9 cellular contexts compared by ENCODE assay signal in genomic region chr6:52227495-52227894, GRCh38. TPM values are rescaled to one million over a fixed set of nuclear protein-coding genes. Genes with fewer than 3 reads are reported as not detected.
DNase-seq lines count a peak whose midpoint lies in the region; ATAC-seq and TF ChIP-seq lines count a peak whose summit lies in the region.
"Had no signal": no experiment of that assay in that cellular context is flagged by ENCODE, and none has a peak within 500 bp of the region (broad histone marks: within the 10 kb centered on the region; RNA-seq: fewer than 3 reads in every experiment).

No MANE protein-coding gene starts in this region.

- ATAC-seq in GM19043 (IDR thresholded peaks at IDR 0.05; ENCODE audit: low read depth, unreplicated experiment): peak; percentile 100
- peak; percentile 100 for ATAC-seq in HG02870 (IDR thresholded peaks at IDR 0.05; ENCODE audit: unreplicated experiment)
- no peak for ATAC-seq in right cardiac atrium

- H3K27ac Mint-ChIP-seq in activated CD4-positive, alpha-beta T cell treated with anti-CD3 and anti-CD28 coated beads, Interleukin-2, amount 10 ng/mL, durations not matched to agents 24 days and 14 days: peak overlapping the region; percentile 32

- intact Hi-C loops in activated CD4-positive, alpha-beta T cell treated with anti-CD3 and anti-CD28 coated beads, Interleukin-2, amount 10 ng/mL, durations not matched to agents 24 days and 14 days (cut with micrococcal nuclease): loop anchor here (1.0 to 10.0 kb wide), 6 partner anchors 28 to 767 kb away; partner anchors contain the start of gene GSTA4
- intact Hi-C loops in ascending aorta (cut with DNase I): no loop called here
- intact Hi-C loops in right cardiac atrium (cut with DNase I): no loop called here

- peak overlapping the region; percentile 27 for H3K4me3 Mint-ChIP-seq in activated CD4-positive, alpha-beta T cell treated with anti-CD3 and anti-CD28 coated beads, Interleukin-2, amount 10 ng/mL, durations not matched to agents 24 days and 14 days

- peaks cover 46% of the 10 kb centered on the region for H3K4me1 Mint-ChIP-seq in activated CD4-positive, alpha-beta T cell treated with anti-CD3 and anti-CD28 coated beads, Interleukin-2, amount 10 ng/mL, durations not matched to agents 24 days and 14 days

- H3K4me3 ChIP-seq in ascending aorta (no peak overlapping the region), right cardiac atrium (ENCODE audit: low read length) (no peak overlapping the region)

- 74% methylated on average over 1 of the region's 1 CpG for WGBS in right cardiac atrium

- peak; percentile 90 for DNase-seq in activated CD4-positive, alpha-beta T cell treated with anti-CD3 and anti-CD28 coated beads, Interleukin-2, amount 10 ng/mL, durations not matched to agents 24 days and 14 days
- peak; percentile 68 to 71 for DNase-seq in stimulated activated CD4-positive, alpha-beta T cell treated with anti-CD3 and anti-CD28 coated beads, Interleukin-2, amount 100 ng/mL, for 24 hours
- DNase-seq in ascending aorta (ENCODE audit: low spot score in 2 of 2): no peak
- DNase-seq in right cardiac atrium: no peak
- no peak for DNase-seq in NCI-H2107 treated with DMSO at 0.1 percent for 48 hours (lab: John Stamatoyannopoulos, UW; ENCODE audit: unreplicated experiment)
- no peak for DNase-seq in cortex of kidney (lab: John Stamatoyannopoulos, UW)
- DNase-seq: OCI-M1 had no signal

- H3K9me3 ChIP-seq in ascending aorta (no peaks in the 10 kb centered on the region), right cardiac atrium (ENCODE audit: control insufficient read depth, low read length) (no peaks in the 10 kb centered on the region)

- H3K27me3 Mint-ChIP-seq in activated CD4-positive, alpha-beta T cell treated with anti-CD3 and anti-CD28 coated beads, Interleukin-2, amount 10 ng/mL, durations not matched to agents 24 days and 14 days: peaks cover 47% of the 10 kb centered on the region

- H3K36me3 Mint-ChIP-seq in activated CD4-positive, alpha-beta T cell treated with anti-CD3 and anti-CD28 coated beads, Interleukin-2, amount 10 ng/mL, durations not matched to agents 24 days and 14 days (ENCODE audit: low read depth): no peaks in the 10 kb centered on the region

- H3K27ac ChIP-seq in ascending aorta (no peak overlapping the region), right cardiac atrium (ENCODE audit: low read length) (no peak overlapping the region)

- no peaks in the 10 kb centered on the region for H3K9me3 Mint-ChIP-seq in activated CD4-positive, alpha-beta T cell treated with anti-CD3 and anti-CD28 coated beads, Interleukin-2, amount 10 ng/mL, durations not matched to agents 24 days and 14 days

- H3K27me3 ChIP-seq in ascending aorta (no peaks in the 10 kb centered on the region), right cardiac atrium (ENCODE audit: control insufficient read depth, insufficient read depth) (no peaks in the 10 kb centered on the region)

- H3K4me1 ChIP-seq in ascending aorta (no peaks in the 10 kb centered on the region), right cardiac atrium (ENCODE audit: control insufficient read depth, insufficient read depth, low read length) (no peaks in the 10 kb centered on the region)

- H3K36me3 ChIP-seq in ascending aorta: no peaks in the 10 kb centered on the region

- no peak for TF ChIP-seq CTCF in ascending aorta (IDR thresholded peaks at IDR 0.05)

RNA-seq across cellular contexts. Expression of gene IL17F, which starts 16.8 kb away (rescaled TPM):
- total RNA-seq in activated CD4-positive, alpha-beta T cell treated with anti-CD3 and anti-CD28 coated beads, Interleukin-2, amount 10 ng/mL, durations not matched to agents 24 days and 14 days: not detected in 2 replicates
- not detected for total RNA-seq in ascending aorta
- not detected for total RNA-seq in right cardiac atrium
- polyA plus RNA-seq in right cardiac atrium: not detected

RNA-seq across cellular contexts. Expression of gene IL17A, which starts 41.3 kb away (rescaled TPM):
- total RNA-seq in activated CD4-positive, alpha-beta T cell treated with anti-CD3 and anti-CD28 coated beads, Interleukin-2, amount 10 ng/mL, durations not matched to agents 24 days and 14 days: not detected in 2 replicates
- total RNA-seq in ascending aorta: not detected
- not detected for total RNA-seq in right cardiac atrium
- polyA plus RNA-seq in right cardiac atrium: not detected

RNA-seq across cellular contexts. Expression of gene MCM3, which starts 57.0 kb away (rescaled TPM):
- 239 and 240 TPM in 2 replicates for total RNA-seq in activated CD4-positive, alpha-beta T cell treated with anti-CD3 and anti-CD28 coated beads, Interleukin-2, amount 10 ng/mL, durations not matched to agents 24 days and 14 days
- total RNA-seq in ascending aorta (44.6 TPM), right cardiac atrium (10 to 100 TPM; 22.4 to 31.4 (median 25.6) TPM)
- 17.7 TPM for polyA plus RNA-seq in right cardiac atrium

Comparison
In these comparisons a context has a peak if more than half of its experiments do, and no peak if none do; other contexts are left out.
1. ATAC-seq: peak in GM19043 (single experiment) and HG02870 (single experiment); none in right cardiac atrium (0 of 2).
2. DNase-seq: peak in activated CD4-positive, alpha-beta T cell treated with anti-CD3 and anti-CD28 coated beads, Interleukin-2, amount 10 ng/mL, durations not matched to agents 24 days and 14 days (single experiment) and stimulated activated CD4-positive, alpha-beta T cell treated with anti-CD3 and anti-CD28 coated beads, Interleukin-2, amount 100 ng/mL, for 24 hours (2 of 2); none in ascending aorta (0 of 2), right cardiac atrium (0 of 3), NCI-H2107 treated with DMSO at 0.1 percent for 48 hours (single experiment) and cortex of kidney (single experiment).